33 cellular contexts compared by ENCODE assay signal in the genomic region with DNA sequence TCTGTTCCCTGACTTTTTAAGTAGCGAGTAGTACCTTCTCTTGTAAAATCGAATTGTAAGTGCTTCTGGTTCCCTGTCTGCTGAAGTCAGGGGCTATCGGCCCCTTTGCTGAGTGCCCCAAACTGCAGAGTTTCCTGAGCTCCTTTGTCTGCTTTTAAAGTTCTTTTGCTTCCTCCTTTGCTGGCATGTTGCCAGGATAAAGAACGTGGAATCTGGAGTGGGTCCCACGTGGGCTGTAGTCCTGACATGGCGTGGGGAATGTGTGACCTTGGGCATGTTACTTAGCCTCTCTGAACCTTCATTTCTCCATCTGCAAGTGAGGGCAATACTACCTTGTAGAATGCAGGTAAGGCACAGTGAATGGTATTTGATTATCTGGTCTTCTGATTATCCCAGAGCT.
"Had no signal": no experiment of that assay in that cellular context is flagged by ENCODE, and none has a peak within 500 bp of the region (broad histone marks: within the 10 kb centered on the region; RNA-seq: fewer than 3 reads in every experiment).

No MANE protein-coding gene starts in this region.

- H3K4me3 ChIP-seq: adrenal gland, body of pancreas, gastrocnemius medialis, heart left ventricle, hepatocyte had no signal

- H2AFZ ChIP-seq: hepatocyte had no signal

- FAIRE-seq: colon, endometrium had no signal

- H3K36me3 ChIP-seq: adrenal gland, gastrocnemius medialis, heart left ventricle had no signal

- ATAC-seq: activated CD4-positive, alpha-beta T cell treated with anti-CD3 and anti-CD28 coated beads for 36 hours; activated CD8-positive, alpha-beta memory T cell treated with anti-CD3 and anti-CD28 coated beads, Interleukin-2, amount 10 ng/mL, durations not matched to agents 7 days and 5 days; activated CD8-positive, alpha-beta T cell treated with anti-CD3 and anti-CD28 coated beads, Interleukin-2, amount 10 ng/mL, durations not matched to agents 7 days and 5 days; activated naive CD8-positive, alpha-beta T cell treated with anti-CD3 and anti-CD28 coated beads, Interleukin-2, amount 50 U/mL, for 24 hours; activated T-cell treated with anti-CD3 and anti-CD28 coated beads, Interleukin-2, amount 50 U/mL, for 72 hours; body of pancreas; esophagus mucosa; foreskin keratinocyte; gastrocnemius medialis; heart left ventricle; T-cell had no signal

- H3K4me2 ChIP-seq: hepatocyte had no signal

- DNase-seq: activated CD4-positive, alpha-beta memory T cell treated with anti-CD3 and anti-CD28 coated beads for 36 hours; activated CD4-positive, alpha-beta T cell treated with anti-CD3 and anti-CD28 coated beads for 36 hours; activated CD4-positive, alpha-beta T cell treated with anti-CD3 and anti-CD28 coated beads, Interleukin-2, amount 10 ng/mL, durations not matched to agents 24 days and 14 days; activated CD4-positive, CD25-positive, alpha-beta regulatory T cell; activated CD4-positive, CD25-positive, alpha-beta regulatory T cell treated with anti-CD3 and anti-CD28 coated beads, Interleukin-2, amount 50 U/mL, for 72 hours; activated CD8-positive, alpha-beta memory T cell treated with anti-CD3 and anti-CD28 coated beads, Interleukin-2, amount 10 ng/mL, durations not matched to agents 7 days and 5 days; activated CD8-positive, alpha-beta memory T cell treated with anti-CD3 and anti-CD28 coated beads, Interleukin-2, amount 50 U/mL, for 4 hours; activated CD8-positive, alpha-beta T cell treated with anti-CD3 and anti-CD28 coated beads, Interleukin-2, amount 10 ng/mL, durations not matched to agents 7 days and 5 days; activated gamma-delta T cell; activated naive CD4-positive, alpha-beta T cell; activated naive CD4-positive, alpha-beta T cell treated with anti-CD3 and anti-CD28 coated beads, Interleukin-2, amount 10 ng/mL, durations not matched to agents 7 days and 5 days; activated naive CD8-positive, alpha-beta T cell treated with anti-CD3 and anti-CD28 coated beads for 36 hours; activated naive CD8-positive, alpha-beta T cell treated with anti-CD3 and anti-CD28 coated beads, Interleukin-2, amount 50 U/mL, for 24 hours; activated T-cell treated with anti-CD3 and anti-CD28 coated beads, Interleukin-2, amount 50 U/mL, for 1 hour; activated T-cell treated with anti-CD3 and anti-CD28 coated beads, Interleukin-2, amount 50 U/mL, for 72 hours; adrenal gland; amygdala; aorta; body of pancreas; caudate nucleus; cortex of kidney; effector CD8-positive, alpha-beta T cell; foreskin keratinocyte; gastrocnemius medialis; glutamatergic neuron; heart left ventricle; T-cell; T1000 had no signal

- H3K27ac ChIP-seq: adrenal gland, body of pancreas, epithelial cell of prostate, foreskin keratinocyte, gastrocnemius medialis, heart left ventricle, hepatocyte had no signal

- H3K79me2 ChIP-seq: hepatocyte had no signal

- H3K27me3 ChIP-seq: adrenal gland, body of pancreas, foreskin keratinocyte, gastrocnemius medialis, heart left ventricle, hepatocyte had no signal

- H3K9me3 ChIP-seq: adrenal gland, body of pancreas, gastrocnemius medialis, heart left ventricle had no signal

- H3K4me1 ChIP-seq: body of pancreas, foreskin keratinocyte, gastrocnemius medialis had no signal
